Comparison of ENCODE assay signal across 8 cellular contexts in genomic region chr3:66038726-66039589, GRCh38. TPM values are rescaled to one million over a fixed set of nuclear protein-coding genes. Genes with fewer than 3 reads are reported as not detected.
DNase-seq lines count a peak whose midpoint lies in the region; ATAC-seq, FAIRE-seq and TF ChIP-seq lines count a peak whose summit lies in the region.

MAGI1 (minus strand) TSS chr3:66038918; CDS start chr3:66038308, 610 bp downstream.

- H3K27ac ChIP-seq in upper lobe of right lung, result peak within 1 kb of the TSS; percentile 88

- H3K36me3 Mint-ChIP-seq in activated T-cell treated with anti-CD3 and anti-CD28 coated beads, Interleukin-2, amount 50 U/mL, for 72 hours (ENCODE audit: insufficient read depth in 2 of 2), result peaks cover 1 to 2% of the 10 kb centered on the region in 2 donors
- H3K36me3 Mint-ChIP-seq in nephron progenitor cell (ENCODE audit: low read depth), result peaks cover 8% of the 10 kb centered on the region

- H3K9me3 Mint-ChIP-seq in activated T-cell treated with anti-CD3 and anti-CD28 coated beads, Interleukin-2, amount 50 U/mL, for 72 hours, result peaks cover 0 to 2% of the 10 kb centered on the region in 2 donors
- no peaks in the 10 kb centered on the region for H3K9me3 Mint-ChIP-seq in nephron progenitor cell

- intact Hi-C loops in upper lobe of right lung (cut with DNase I), result no loop called here

- peak within 1 kb of the TSS; percentile 86 to 91 for H3K4me3 Mint-ChIP-seq in activated T-cell treated with anti-CD3 and anti-CD28 coated beads, Interleukin-2, amount 50 U/mL, for 72 hours
- H3K4me3 Mint-ChIP-seq in nephron progenitor cell, result peak within 1 kb of the TSS; percentile 98

- H3K27me3 Mint-ChIP-seq in activated T-cell treated with anti-CD3 and anti-CD28 coated beads, Interleukin-2, amount 50 U/mL, for 72 hours (ENCODE audit: low read depth), result peaks cover 75% of the 10 kb centered on the region
- H3K27me3 Mint-ChIP-seq in nephron progenitor cell (ENCODE audit: low read depth, poor library complexity), result peaks cover 11% of the 10 kb centered on the region

- DNase-seq in COLO829 (ENCODE audit: low spot score) (peak; percentile 92), NCI-H510A treated with DMSO at 0.1 percent for 48 hours (lab: John Stamatoyannopoulos, UW) (peak; percentile 55), frontal cortex (ENCODE audit: low spot score in 2 of 2) (peak; percentile 91 to 93), nephron progenitor cell (peak; percentile 88), upper lobe of right lung (peak; percentile 93)
- peak; percentile 45 to 57 for DNase-seq in activated T-cell treated with anti-CD3 and anti-CD28 coated beads, Interleukin-2, amount 50 U/mL, for 72 hours

- peaks cover 9% of the 10 kb centered on the region for H3K4me1 ChIP-seq in upper lobe of right lung

- H3K27ac Mint-ChIP-seq in activated T-cell treated with anti-CD3 and anti-CD28 coated beads, Interleukin-2, amount 50 U/mL, for 72 hours, result no peak within 1 kb of the TSS
- peak within 1 kb of the TSS; percentile 97 for H3K27ac Mint-ChIP-seq in nephron progenitor cell

- peaks cover 12% of the 10 kb centered on the region for H3K4me1 Mint-ChIP-seq in activated T-cell treated with anti-CD3 and anti-CD28 coated beads, Interleukin-2, amount 50 U/mL, for 72 hours (ENCODE audit: low read depth)
- peaks cover 40% of the 10 kb centered on the region for H3K4me1 Mint-ChIP-seq in nephron progenitor cell

- H3K9me3 ChIP-seq in upper lobe of right lung, result no peaks in the 10 kb centered on the region

- peak within 1 kb of the TSS; percentile 80 for H3K4me3 ChIP-seq in upper lobe of right lung

- H3K36me3 ChIP-seq in upper lobe of right lung, result no peaks in the 10 kb centered on the region

- H3K27me3 ChIP-seq in upper lobe of right lung, result no peaks in the 10 kb centered on the region

- no peak for FAIRE-seq in frontal cortex (lab: Jason Lieb, UNC)

- TF ChIP-seq CTCF in nephron progenitor cell (IDR thresholded peaks at IDR 0.05) (no peak), upper lobe of right lung (IDR thresholded peaks at IDR 0.05) (no peak)

- peak; percentile 76 for ATAC-seq in GM19395 (IDR thresholded peaks at IDR 0.05; ENCODE audit: unreplicated experiment)
- peak; percentile 73 for ATAC-seq in HG03460 (IDR thresholded peaks at IDR 0.05; ENCODE audit: unreplicated experiment)
- peak; percentile 79 to 80 for ATAC-seq in activated T-cell treated with anti-CD3 and anti-CD28 coated beads, Interleukin-2, amount 50 U/mL, for 72 hours (replicated peaks in 1 of 2)
- ATAC-seq in upper lobe of right lung, result peak; percentile 88

RNA-seq across cellular contexts. Expression of gene MAGI1, which starts in this region (rescaled TPM):
- total RNA-seq in activated T-cell treated with anti-CD3 and anti-CD28 coated beads, Interleukin-2, amount 50 U/mL, for 72 hours, result under 1 TPM; 0.41 to 0.67 TPM
- total RNA-seq in frontal cortex (39.1 TPM), upper lobe of right lung (45.8 TPM)

Comparison
In these comparisons a context has a peak if more than half of its experiments do, and no peak if none do; other contexts are left out.
1. Peak in every context shown above with its lines: DNase-seq, ATAC-seq, H3K4me3 ChIP-seq and H3K27ac ChIP-seq.
2. RNA of gene MAGI1 (total RNA-seq): 45.8 TPM in upper lobe of right lung (single experiment) and 39.1 TPM in frontal cortex (single experiment); 0.41 to 0.67 TPM in activated T-cell treated with anti-CD3 and anti-CD28 coated beads, Interleukin-2, amount 50 U/mL, for 72 hours; every median in the first group is over 10 times any median in the second.
3. Peak in DNase-seq and ATAC-seq in activated T-cell treated with anti-CD3 and anti-CD28 coated beads, Interleukin-2, amount 50 U/mL, for 72 hours; RNA of the gene not detected or under 1 TPM.